In genomic region chr12:55847603-55848329, GRCh38 we compare ENCODE assay signal across 8 cellular contexts. TPM values are rescaled to one million over a fixed set of nuclear protein-coding genes. Genes with fewer than 3 reads are reported as not detected.
A peak's percentile ranks its signal among the peaks of the same experiment; 100 is the strongest.
DNase-seq lines count a peak whose midpoint lies in the region; ATAC-seq, FAIRE-seq and TF ChIP-seq lines count a peak whose summit lies in the region.

No MANE protein-coding gene starts in this region.

- peak; percentile 85 for ATAC-seq in body of pancreas
- peak; percentile 63 to 69 for ATAC-seq in stimulated activated naive B cell treated with anti-CD40 and anti-IgM and Interleukin-4, amounts not matched to agents 10 μg/mL and 1 μg/mL and 100 μg/mL, for 72 hours (replicated peaks)

- no peaks in the 10 kb centered on the region for H3K36me3 Mint-ChIP-seq in stimulated activated naive B cell treated with anti-CD40 and anti-IgM and Interleukin-4, amounts not matched to agents 10 μg/mL and 1 μg/mL and 100 μg/mL, for 72 hours

- H3K4me1 ChIP-seq in body of pancreas = no peaks in the 10 kb centered on the region

- no peaks in the 10 kb centered on the region for H3K9me3 Mint-ChIP-seq in stimulated activated naive B cell treated with anti-CD40 and anti-IgM and Interleukin-4, amounts not matched to agents 10 μg/mL and 1 μg/mL and 100 μg/mL, for 72 hours

- peaks cover 11 to 24% of the 10 kb centered on the region in 2 donors for H3K27me3 Mint-ChIP-seq in stimulated activated naive B cell treated with anti-CD40 and anti-IgM and Interleukin-4, amounts not matched to agents 10 μg/mL and 1 μg/mL and 100 μg/mL, for 72 hours

- peak overlapping the region in 1 of 2 donors; percentile 47 for H3K4me3 Mint-ChIP-seq in stimulated activated naive B cell treated with anti-CD40 and anti-IgM and Interleukin-4, amounts not matched to agents 10 μg/mL and 1 μg/mL and 100 μg/mL, for 72 hours

- H3K27me3 ChIP-seq in body of pancreas = no peaks in the 10 kb centered on the region

- H3K9me3 ChIP-seq in body of pancreas = no peaks in the 10 kb centered on the region

- H3K36me3 ChIP-seq in body of pancreas (replicated peaks in 1 of 2; ENCODE audit: insufficient read depth in 1 of 2, low read depth in 2 of 2) = no peaks in the 10 kb centered on the region

- 50 to 52% methylated on average over 4 to 6 of the region's 6 CpGs for WGBS in body of pancreas, 2 donors

- DNase-seq in stimulated activated CD4-positive, alpha-beta T cell treated with anti-CD3 and anti-CD28 coated beads, Interleukin-1b, Interleukin-23, amount 100 ng/mL, for 48 hours = peak; percentile 14
- no peak for DNase-seq in stimulated activated CD4-positive, alpha-beta T cell treated with anti-CD3 and anti-CD28 coated beads, Interleukin-4, amount 100 ng/mL, for 1 hour
- DNase-seq in body of pancreas = peak; percentile 52 to 91 (median 67)
- DNase-seq in kidney tubule cell (ENCODE audit: low spot score) = peak; percentile 78
- no peak for DNase-seq in stimulated activated naive B cell treated with anti-CD40 and anti-IgM and Interleukin-4, amounts not matched to agents 10 μg/mL and 1 μg/mL and 100 μg/mL, for 72 hours
- no peak for DNase-seq in GM12891 (ENCODE audit: insufficient read length, low spot score)
- DNase-seq in activated CD8-positive, alpha-beta memory T cell treated with anti-CD3 and anti-CD28 coated beads, Interleukin-2, amount 50 U/mL, for 48 hours = no peak
- no peak for DNase-seq in NCI-H510A (lab: John Stamatoyannopoulos, UW)

- no peak overlapping the region for H3K4me3 ChIP-seq in body of pancreas

- no peak for FAIRE-seq in GM12891 (lab: Jason Lieb, UNC)

- H3K27ac Mint-ChIP-seq in stimulated activated naive B cell treated with anti-CD40 and anti-IgM and Interleukin-4, amounts not matched to agents 10 μg/mL and 1 μg/mL and 100 μg/mL, for 72 hours = peak overlapping the region; percentile 85

- intact Hi-C loops in body of pancreas (cut with DNase I) = no loop called here

- peak overlapping the region; percentile 29 to 83 (median 46) for H3K27ac ChIP-seq in body of pancreas

- TF ChIP-seq POLR2A in body of pancreas (IDR thresholded peaks at IDR 0.05) = peak in 2 of 3 donors; percentile 23 to 54
- TF ChIP-seq POLR2A in GM12891 (IDR thresholded peaks at IDR 0.05; ENCODE audit: low read depth, low read length) = no peak

- peaks cover 4 to 15% of the 10 kb centered on the region in 2 donors for H3K4me1 Mint-ChIP-seq in stimulated activated naive B cell treated with anti-CD40 and anti-IgM and Interleukin-4, amounts not matched to agents 10 μg/mL and 1 μg/mL and 100 μg/mL, for 72 hours

- no peak for TF ChIP-seq CTCF in body of pancreas (IDR thresholded peaks at IDR 0.05)

TF ChIP-seq in GM12891, 5 proteins besides CTCF, POLR2A, EP300 and RAD21:
- TF ChIP-seq SPI1 (IDR thresholded peaks at IDR 0.05; ENCODE audit: low read depth, low read length) (no peak), PAX5 (IDR thresholded peaks at IDR 0.05; ENCODE audit: insufficient read depth, low read length, severe bottlenecking) (no peak), POU2F2 (IDR thresholded peaks at IDR 0.05; ENCODE audit: low read depth, low read length) (no peak), TAF1 (IDR thresholded peaks at IDR 0.05; ENCODE audit: low read depth, low read length) (no peak), POLR2AphosphoS5 (IDR thresholded peaks at IDR 0.05; ENCODE audit: low read depth, low read length) (no peak)
TF ChIP-seq in GM12891: peak in this region for 0.

RNA-seq across cellular contexts. Expression of gene MMP19, which starts 5.0 kb away (rescaled TPM):
- 10 to 100 TPM in 1 of 2 donors, 1 to 10 TPM in 1; 3.4 to 23.4 TPM for total RNA-seq in body of pancreas
- 0.05 TPM for polyA plus RNA-seq in GM12891 (2012; ENCODE audit: low read depth, missing spikeins)

RNA-seq across cellular contexts. Expression of gene DNAJC14, which starts 18.4 kb away (rescaled TPM):
- total RNA-seq in body of pancreas = 10 to 100 TPM; 20.2 to 34.3 TPM
- polyA plus RNA-seq in GM12891 (2012; ENCODE audit: low read depth, missing spikeins) = 16.1 TPM

RNA-seq across cellular contexts. Expression of gene ORMDL2, which starts 29.9 kb away (rescaled TPM):
- total RNA-seq in body of pancreas = 10 to 100 TPM in 1 of 2 donors, 1 to 10 TPM in 1; 6.0 to 12.5 TPM
- 30.6 TPM for polyA plus RNA-seq in GM12891 (2012; ENCODE audit: low read depth, missing spikeins)

RNA-seq across cellular contexts. Expression of gene SARNP, which starts 30.2 kb away (rescaled TPM):
- total RNA-seq in body of pancreas = 10 to 100 TPM; 23.1 to 51.7 TPM
- polyA plus RNA-seq in GM12891 (2012; ENCODE audit: low read depth, missing spikeins) = 138 TPM

Comparison
In these comparisons a context has a peak if more than half of its experiments do, and no peak if none do; other contexts are left out.
1. DNase-seq: peak in stimulated activated CD4-positive, alpha-beta T cell treated with anti-CD3 and anti-CD28 coated beads, Interleukin-1b, Interleukin-23, amount 100 ng/mL, for 48 hours (single experiment), body of pancreas (4 of 4) and kidney tubule cell (single experiment); none in stimulated activated CD4-positive, alpha-beta T cell treated with anti-CD3 and anti-CD28 coated beads, Interleukin-4, amount 100 ng/mL, for 1 hour (single experiment), stimulated activated naive B cell treated with anti-CD40 and anti-IgM and Interleukin-4, amounts not matched to agents 10 μg/mL and 1 μg/mL and 100 μg/mL, for 72 hours (single experiment), GM12891 (single experiment), activated CD8-positive, alpha-beta memory T cell treated with anti-CD3 and anti-CD28 coated beads, Interleukin-2, amount 50 U/mL, for 48 hours (single experiment) and NCI-H510A (single experiment).